In the genomic region with DNA sequence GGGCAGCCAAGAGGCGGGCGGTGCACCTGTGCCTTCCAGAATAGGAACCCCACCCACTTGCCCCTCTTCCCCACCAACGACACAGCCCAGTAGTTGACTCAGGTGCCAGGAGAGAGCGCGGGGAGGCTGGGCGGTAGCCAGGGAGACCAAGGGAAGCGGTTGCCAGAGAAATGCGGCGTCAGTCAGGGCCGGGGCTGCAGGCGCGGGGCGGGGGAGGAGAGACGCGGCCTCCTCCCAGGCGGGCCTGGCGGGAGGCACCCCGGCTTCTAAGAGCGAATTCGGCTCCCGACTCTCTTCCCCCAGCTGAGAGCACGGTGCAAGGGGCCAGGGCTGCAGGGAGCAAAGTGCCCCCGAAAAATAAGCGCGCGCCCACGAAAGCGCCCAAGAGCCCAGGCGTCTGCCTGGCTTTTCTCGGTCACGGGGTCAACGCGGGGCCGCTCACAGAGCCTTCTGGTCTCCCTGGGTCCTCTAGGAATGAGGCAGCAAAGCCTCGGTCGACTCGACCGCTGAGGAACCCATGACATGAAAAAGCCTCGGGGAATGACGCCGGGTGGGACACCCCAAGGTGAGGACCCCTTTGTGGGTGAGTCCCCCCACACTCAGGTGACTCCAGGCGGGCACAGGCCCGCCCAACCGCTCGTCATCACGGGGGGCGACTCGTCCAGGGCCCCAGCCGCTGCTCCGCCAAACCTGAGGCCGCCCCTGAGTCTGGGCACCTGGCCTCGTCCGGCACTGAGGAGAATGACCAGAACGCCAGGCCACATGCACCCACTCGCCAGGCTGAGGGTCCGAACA, we compare ENCODE assay signal across 8 cellular contexts. TPM values are rescaled to one million over a fixed set of nuclear protein-coding genes. Genes with fewer than 3 reads are reported as not detected.
A peak's percentile ranks its signal among the peaks of the same experiment; 100 is the strongest.
DNase-seq lines count a peak whose midpoint lies in the region; ATAC-seq, FAIRE-seq and TF ChIP-seq lines count a peak whose summit lies in the region.

No MANE protein-coding gene starts in this region.

- TF ChIP-seq CTCF in kidney (IDR thresholded peaks at IDR 0.05; ENCODE audit: borderline replicate concordance, extremely low read depth, insufficient read depth) (no peak), thyroid gland (IDR thresholded peaks at IDR 0.05) (no peak)

- no peaks in the 10 kb centered on the region for H3K9me3 ChIP-seq in kidney (ENCODE audit: control insufficient read depth in 1 of 2, low read length in 2 of 2)
- no peaks in the 10 kb centered on the region for H3K9me3 ChIP-seq in thyroid gland

- no peak overlapping the region for H3K27ac Mint-ChIP-seq in activated CD8-positive, alpha-beta memory T cell treated with anti-CD3 and anti-CD28 coated beads, Interleukin-2, amount 10 ng/mL, durations not matched to agents 7 days and 5 days
- H3K27ac Mint-ChIP-seq in activated T-helper 17 cell treated with anti-CD3 and anti-CD28 coated beads, Interleukin-2, amount 50 U/mL, for 72 hours: no peak overlapping the region

- WGBS in thyroid gland, 2 donors: 5 to 17% methylated on average over 19 to 28 of the region's 56 CpGs

- H3K9me3 Mint-ChIP-seq in activated CD8-positive, alpha-beta memory T cell treated with anti-CD3 and anti-CD28 coated beads, Interleukin-2, amount 10 ng/mL, durations not matched to agents 7 days and 5 days (ENCODE audit: low read depth): no peaks in the 10 kb centered on the region
- no peaks in the 10 kb centered on the region for H3K9me3 Mint-ChIP-seq in activated T-helper 17 cell treated with anti-CD3 and anti-CD28 coated beads, Interleukin-2, amount 50 U/mL, for 72 hours

- intact Hi-C loops in kidney (cut with DNase I) (no loop called here), thyroid gland (cut with DNase I) (no loop called here)

- no peak overlapping the region for H3K4me3 Mint-ChIP-seq in activated CD8-positive, alpha-beta memory T cell treated with anti-CD3 and anti-CD28 coated beads, Interleukin-2, amount 10 ng/mL, durations not matched to agents 7 days and 5 days
- H3K4me3 Mint-ChIP-seq in activated T-helper 17 cell treated with anti-CD3 and anti-CD28 coated beads, Interleukin-2, amount 50 U/mL, for 72 hours: peak overlapping the region; percentile 51

- peaks cover 73% of the 10 kb centered on the region for H3K27me3 Mint-ChIP-seq in activated CD8-positive, alpha-beta memory T cell treated with anti-CD3 and anti-CD28 coated beads, Interleukin-2, amount 10 ng/mL, durations not matched to agents 7 days and 5 days
- peaks cover 37% of the 10 kb centered on the region for H3K27me3 Mint-ChIP-seq in activated T-helper 17 cell treated with anti-CD3 and anti-CD28 coated beads, Interleukin-2, amount 50 U/mL, for 72 hours

- no peak for FAIRE-seq in kidney (lab: Jason Lieb, UNC)

- no peaks in the 10 kb centered on the region for H3K27me3 ChIP-seq in thyroid gland

- CTCF ChIA-PET in activated CD8-positive, alpha-beta memory T cell treated with anti-CD3 and anti-CD28 coated beads, Interleukin-2, amount 10 ng/mL, durations not matched to agents 7 days and 5 days (lab: Charles Lee): no interaction called here

- no peak for TF ChIP-seq POLR2A in thyroid gland (IDR thresholded peaks at IDR 0.05)

- DNase-seq in activated CD8-positive, alpha-beta memory T cell treated with anti-CD3 and anti-CD28 coated beads, Interleukin-2, amount 50 U/mL, for 4 hours: peak; percentile 26
- no peak for DNase-seq in activated CD8-positive, alpha-beta memory T cell treated with anti-CD3 and anti-CD28 coated beads, Interleukin-2, amount 10 ng/mL, durations not matched to agents 7 days and 5 days
- peak; percentile 74 for DNase-seq in kidney
- DNase-seq in thyroid gland: peak; percentile 53 to 61
- no peak for DNase-seq in AML-193 (lab: John Stamatoyannopoulos, UW)
- no peak for DNase-seq in NCI-H524 treated with DMSO at 0.1 percent for 48 hours (lab: John Stamatoyannopoulos, UW)

- peaks cover 4% of the 10 kb centered on the region for H3K4me1 Mint-ChIP-seq in activated CD8-positive, alpha-beta memory T cell treated with anti-CD3 and anti-CD28 coated beads, Interleukin-2, amount 10 ng/mL, durations not matched to agents 7 days and 5 days
- H3K4me1 Mint-ChIP-seq in activated T-helper 17 cell treated with anti-CD3 and anti-CD28 coated beads, Interleukin-2, amount 50 U/mL, for 72 hours: no peaks in the 10 kb centered on the region

- H3K36me3 ChIP-seq in kidney (ENCODE audit: control insufficient read depth in 1 of 2, insufficient read depth in 2 of 2, low read length in 2 of 2) (no peaks in the 10 kb centered on the region), thyroid gland (no peaks in the 10 kb centered on the region)

- H3K4me1 ChIP-seq in kidney (ENCODE audit: control insufficient read depth in 1 of 2, insufficient read depth in 1 of 2, low read depth in 1 of 2, low read length in 2 of 2) (peaks cover 0 to 3% of the 10 kb centered on the region in 2 donors), thyroid gland (peaks cover 12 to 25% of the 10 kb centered on the region in 2 donors)

- H3K4me3 ChIP-seq in kidney (ENCODE audit: low read length in 2 of 2): no peak overlapping the region
- H3K4me3 ChIP-seq in thyroid gland (replicated peaks in 1 of 3): peak overlapping the region in 2 of 3 donors; percentile 15 to 32

- H3K27ac ChIP-seq in kidney (ENCODE audit: low read depth in 2 of 2, low read length in 2 of 2): no peak overlapping the region
- no peak overlapping the region for H3K27ac ChIP-seq in thyroid gland

- no peaks in the 10 kb centered on the region for H3K36me3 Mint-ChIP-seq in activated CD8-positive, alpha-beta memory T cell treated with anti-CD3 and anti-CD28 coated beads, Interleukin-2, amount 10 ng/mL, durations not matched to agents 7 days and 5 days
- H3K36me3 Mint-ChIP-seq in activated T-helper 17 cell treated with anti-CD3 and anti-CD28 coated beads, Interleukin-2, amount 50 U/mL, for 72 hours (ENCODE audit: low read depth): no peaks in the 10 kb centered on the region

- ATAC-seq in activated CD8-positive, alpha-beta memory T cell treated with anti-CD3 and anti-CD28 coated beads, Interleukin-2, amount 10 ng/mL, durations not matched to agents 7 days and 5 days: no peak
- no peak for ATAC-seq in activated T-helper 17 cell treated with anti-CD3 and anti-CD28 coated beads, Interleukin-2, amount 50 U/mL, for 72 hours (replicated peaks)
- no peak for ATAC-seq in GM18520 (IDR thresholded peaks at IDR 0.05; ENCODE audit: unreplicated experiment)

- H3K9ac ChIP-seq in kidney (ENCODE audit: low read length in 2 of 2): no peak overlapping the region

RNA-seq across cellular contexts. Expression of a gene that starts 0.7 kb away (rescaled TPM):
- total RNA-seq in activated CD8-positive, alpha-beta memory T cell treated with anti-CD3 and anti-CD28 coated beads, Interleukin-2, amount 10 ng/mL, durations not matched to agents 7 days and 5 days: not detected
- under 1 TPM in 1 of 2 donors, not detected in 1; 0.26 TPM for total RNA-seq in activated T-helper 17 cell treated with anti-CD3 and anti-CD28 coated beads, Interleukin-2, amount 50 U/mL, for 72 hours
- 1.4 TPM for total RNA-seq in kidney
- 1.6 TPM for polyA plus RNA-seq in kidney (ENCODE audit: insufficient read depth, low read depth, low replicate concordance)
- 1 to 10 TPM; 1.7 to 6.4 (median 4.0) TPM for total RNA-seq in thyroid gland

Comparison
In these comparisons a context has a peak if more than half of its experiments do, and no peak if none do; other contexts are left out.
1. DNase-seq: peak in activated CD8-positive, alpha-beta memory T cell treated with anti-CD3 and anti-CD28 coated beads, Interleukin-2, amount 50 U/mL, for 4 hours (single experiment), kidney (single experiment) and thyroid gland (2 of 2); none in activated CD8-positive, alpha-beta memory T cell treated with anti-CD3 and anti-CD28 coated beads, Interleukin-2, amount 10 ng/mL, durations not matched to agents 7 days and 5 days (single experiment), AML-193 (0 of 2) and NCI-H524 treated with DMSO at 0.1 percent for 48 hours (single experiment).
2. H3K4me3 ChIP-seq: peak in thyroid gland (2 of 3); none in kidney (0 of 2).